ENCODE assay signal across 8 cellular contexts in the genomic region with DNA sequence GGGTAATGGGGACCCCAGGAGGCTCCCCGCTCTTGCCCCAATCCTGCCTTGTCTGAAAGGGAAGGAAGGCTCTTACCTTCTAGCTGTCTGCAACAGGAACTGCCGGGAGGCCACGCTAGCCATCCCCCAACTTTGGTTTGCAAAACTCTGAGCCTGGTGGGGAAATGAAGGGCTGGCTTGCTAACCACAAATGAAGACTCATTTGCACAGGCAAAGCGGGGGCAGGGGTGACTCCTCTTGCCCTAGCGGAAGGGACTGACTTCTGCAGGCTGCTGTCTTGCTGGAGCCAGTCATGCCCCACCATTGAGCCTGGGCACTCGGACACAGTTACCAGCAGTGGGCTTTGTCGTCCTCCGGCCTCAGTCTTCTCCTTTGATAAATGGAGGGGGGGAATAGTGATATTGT. TPM values are rescaled to one million over a fixed set of nuclear protein-coding genes. Genes with fewer than 3 reads are reported as not detected.
A peak's percentile ranks its signal among the peaks of the same experiment; 100 is the strongest.
DNase-seq lines count a peak whose midpoint lies in the region; ATAC-seq, FAIRE-seq and TF ChIP-seq lines count a peak whose summit lies in the region.

No MANE protein-coding gene starts in this region.

- WGBS in K562 (ENCODE audit: insufficient coverage, low coverage, missing lambda C conversion rate), result 6% methylated on average over 8 of the region's 8 CpGs

- DNase-seq in Peyer's patch (peak in 2 of 3 donors; percentile 90 to 91), K562 (ENCODE audit: extremely low read depth in 1 of 4, low spot score in 3 of 4) (peak in 2 of 4 experiments; percentile 24 to 38), sciatic nerve (ENCODE audit: low spot score) (peak; percentile 75), T1000 (lab: John Stamatoyannopoulos, UW) (no peak), NCI-H774 (lab: John Stamatoyannopoulos, UW) (no peak), NCI-H1048 (lab: John Stamatoyannopoulos, UW) (no peak)

- peak overlapping the region in 1 of 4 donors; percentile 12 for H3K4me3 ChIP-seq in Peyer's patch
- H3K4me3 ChIP-seq in K562, result no peak overlapping the region

- no peaks in the 10 kb centered on the region for H3K9me1 ChIP-seq in K562 (ENCODE audit: control insufficient read depth, insufficient read depth, low read length)

- in situ Hi-C loops in K562 (cut with MboI), result no loop called here

- H3K27me3 ChIP-seq in Peyer's patch, result no peaks in the 10 kb centered on the region
- peaks cover 0 to 52% of the 10 kb centered on the region in 2 experiments; a peak in 3 of 5 replicates for H3K27me3 ChIP-seq in K562 (ENCODE audit: control insufficient read depth in 2 of 2, insufficient read depth in 2 of 2, low read length in 2 of 2)

- TF ChIP-seq CTCF in Peyer's patch (IDR thresholded peaks at IDR 0.05) (peak in 1 of 6 experiments; percentile 22), K562 (IDR thresholded peaks at IDR 0.05 in 2 of 3, conservative IDR thresholded peaks at IDR 0.05 in 1 of 3; ENCODE audit: insufficient read depth in 2 of 3, low read depth in 1 of 3, low read length in 3 of 3) (no peak; a peak in 1 of 6 replicates)

- no peaks in the 10 kb centered on the region; the same call in 1 of the 2 replicates for H4K20me1 ChIP-seq in K562 (replicated peaks; ENCODE audit: control insufficient read depth, insufficient read depth, low read length)

- TF ChIP-seq EP300 in K562 (IDR thresholded peaks at IDR 0.05; ENCODE audit: low read length), result no peak

- no peak overlapping the region for H3K9ac ChIP-seq in K562 (ENCODE audit: insufficient read depth in 1 of 2, low read depth in 2 of 2, low read length in 2 of 2)

- no peaks in the 10 kb centered on the region for H3K36me3 ChIP-seq in Peyer's patch
- no peaks in the 10 kb centered on the region for H3K36me3 ChIP-seq in K562 (ENCODE audit: control insufficient read depth, insufficient read depth, low read length)

- CTCF ChIA-PET in K562 (lab: Yijun Ruan, JAX; ENCODE audit: low intra/inter-chr PET ratio), result no interaction called here

- ATAC-seq in GM18909 (IDR thresholded peaks at IDR 0.05; ENCODE audit: poor library complexity, unreplicated experiment), result peak; percentile 71
- peak; percentile 66 for ATAC-seq in HG02938 (IDR thresholded peaks at IDR 0.05; ENCODE audit: unreplicated experiment)
- peak; percentile 61 for ATAC-seq in K562
- peak; percentile 61 for ATAC-seq in sciatic nerve

- POLR2A ChIA-PET in K562 (lab: Yijun Ruan, JAX), result interaction anchor here (0.6 to 0.7 kb wide), 2 partner anchors 81 to 287 kb away, joined by 3 to 5 read pairs; no protein-coding TSS in a partner anchor

- H3K27ac ChIP-seq in Peyer's patch (peak overlapping the region; percentile 13 to 83 (median 46)), K562 (ENCODE audit: extremely low read depth, low read depth, low read length) (no peak overlapping the region)

- intact Hi-C loops in K562 (cut with micrococcal nuclease) (no loop called here), sciatic nerve (cut with DNase I) (no loop called here)

- H3K79me2 ChIP-seq in K562 (ENCODE audit: control insufficient read depth, insufficient read depth, low read length), result no peaks in the 10 kb centered on the region

- H3K4me2 ChIP-seq in K562 (ENCODE audit: insufficient read depth, low read length), result no peak overlapping the region

- no peak for TF ChIP-seq RAD21 in K562 (CRISPR knock-in tag; conservative IDR thresholded peaks at IDR 0.05 in 1 of 2, IDR thresholded peaks at IDR 0.05 in 1 of 2)

- no peak for FAIRE-seq in K562 (lab: Jason Lieb, UNC)

- peaks cover 0 to 37% (median 13%) of the 10 kb centered on the region in 4 donors for H3K4me1 ChIP-seq in Peyer's patch
- H3K4me1 ChIP-seq in K562 (replicated peaks in 1 of 2; ENCODE audit: control insufficient read depth in 2 of 2, insufficient read depth in 2 of 2, low read length in 2 of 2), result peaks cover 0 to 6% of the 10 kb centered on the region in 2 experiments; a peak in 4 of 5 replicates

- H3K9me3 ChIP-seq in Peyer's patch (no peaks in the 10 kb centered on the region), K562 (replicated peaks; ENCODE audit: control insufficient read depth, insufficient read depth, low read depth, low read length) (no peaks in the 10 kb centered on the region)

- no peak for TF ChIP-seq POLR2A in Peyer's patch (IDR thresholded peaks at IDR 0.05)
- no peak for TF ChIP-seq POLR2A in K562 (conservative IDR thresholded peaks at IDR 0.05)

- no TSS peak for BruUV-seq in K562 (replicated peaks; lab: Mats Ljungman, UMichigan)

- no peak overlapping the region for H2AFZ ChIP-seq in K562 (ENCODE audit: low read depth, low read length)

TF ChIP-seq in K562, 482 proteins besides CTCF, POLR2A, EP300 and RAD21 (continues in another document):
- TF ChIP-seq CEBPB (tag; IDR thresholded peaks at IDR 0.05) (0 out of 2 replicates have a peak, but pooled peaks have one; percentile 20), MAZ (CRISPR knock-in tag; conservative IDR thresholded peaks at IDR 0.05 in 1 of 2, IDR thresholded peaks at IDR 0.05 in 1 of 2) (peak in 1 of 2 experiments; percentile 15; a peak in 1 of 4 replicates), EGR1 (conservative IDR thresholded peaks at IDR 0.05) (peak; percentile 39; the same call in 1 of the 2 replicates), ARID4B (CRISPR knock-in tag; IDR thresholded peaks at IDR 0.05) (no peak), ZNF184 (CRISPR knock-in tag; IDR thresholded peaks at IDR 0.05) (no peak)
- TF ChIP-seq, protein P1, sequence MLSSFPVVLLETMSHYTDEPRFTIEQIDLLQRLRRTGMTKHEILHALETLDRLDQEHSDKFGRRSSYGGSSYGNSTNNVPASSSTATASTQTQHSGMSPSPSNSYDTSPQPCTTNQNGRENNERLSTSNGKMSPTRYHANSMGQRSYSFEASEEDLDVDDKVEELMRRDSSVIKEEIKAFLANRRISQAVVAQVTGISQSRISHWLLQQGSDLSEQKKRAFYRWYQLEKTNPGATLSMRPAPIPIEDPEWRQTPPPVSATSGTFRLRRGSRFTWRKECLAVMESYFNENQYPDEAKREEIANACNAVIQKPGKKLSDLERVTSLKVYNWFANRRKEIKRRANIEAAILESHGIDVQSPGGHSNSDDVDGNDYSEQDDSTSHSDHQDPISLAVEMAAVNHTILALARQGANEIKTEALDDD (IDR thresholded peaks at IDR 0.05), result 0 out of 2 replicates have a peak, but pooled peaks have one; percentile 35

RNA-seq across cellular contexts. Expression of gene PLCG2, which starts 52.6 kb away (rescaled TPM):
- 100 to 1,000 TPM in 1 of 4 donors, 10 to 100 TPM in 3; 30.5 to 243 (median 56.2) TPM for total RNA-seq in Peyer's patch
- 18.9 and 24.9 TPM in 2 replicates for total RNA-seq in K562 (2011; cell fraction: chromatin; rRNA removed; ENCODE audit: low replicate concordance)
- 10.9 and 11.8 TPM in 2 replicates for total RNA-seq in K562 (2011; cell fraction: nucleolus; rRNA removed)
- total RNA-seq in K562 (2011; cell fraction: nucleoplasm; rRNA removed), result 12.5 and 14.6 TPM in 2 replicates
- 1.7 and 4.0 TPM in 2 replicates for total RNA-seq in K562 (2014; rRNA removed)
- total RNA-seq in K562 (2014; rRNA removed; fragmentation: Illumina TruSeq; extraction: Trizol), result 2.7 and 3.3 TPM in 2 replicates
- total RNA-seq in K562 (2015; rRNA removed; fragmentation: Illumina TruSeq; extraction: Trizol), result 3.9 and 4.0 TPM in 2 replicates
- 7.1 and 8.6 TPM in 2 replicates for total RNA-seq in K562 (2021)
- polyA plus RNA-seq in K562 (2011; rRNA removed), result 4.2 and 7.9 TPM in 2 replicates
- 3.7 and 4.9 TPM in 2 replicates for polyA plus RNA-seq in K562 (2011; cell fraction: cytosol; rRNA removed)
- polyA plus RNA-seq in K562 (2011; cell fraction: nucleus; rRNA removed), result 15.0 and 22.1 TPM in 2 replicates
- polyA plus RNA-seq in K562 (2012), result 3.7 and 12.8 TPM in 2 replicates
- 2.6 and 3.1 TPM in 2 replicates for polyA plus RNA-seq in K562 (2014; fragmentation: Illumina TruSeq; extraction: Trizol)
- polyA plus RNA-seq in K562 (2014; fragmentation: Nextera tagmentation; extraction: Ambion mirVana), result 1 to 10 TPM in 1 of 2 experiments, under 1 TPM in 1; 0.94 to 1.0 TPM
- 1.9 TPM in 2 replicates for polyA plus RNA-seq in K562 (2014; rRNA removed)
- polyA minus RNA-seq in K562 (2011; rRNA and poly(A)+ RNA removed), result 9.3 and 12.6 TPM in 2 replicates
- polyA minus RNA-seq in K562 (2011; cell fraction: cytosol; rRNA and poly(A)+ RNA removed), result 8.3 and 9.6 TPM in 2 replicates
- polyA minus RNA-seq in K562 (2011; cell fraction: nucleus; rRNA and poly(A)+ RNA removed), result 11.0 and 21.5 TPM in 2 replicates
- total RNA-seq in sciatic nerve, result 40.7 TPM

Comparison
In these comparisons a context has a peak if more than half of its experiments do, and no peak if none do; other contexts are left out.
1. DNase-seq: peak in Peyer's patch (2 of 3) and sciatic nerve (single experiment); none in T1000 (single experiment), NCI-H774 (single experiment) and NCI-H1048 (single experiment).
2. Peak in every context shown above with its lines, with median percentiles within 50 percentile points of each other: ATAC-seq.